Comparison of ENCODE assay signal across 17 cellular contexts in the genomic region with DNA sequence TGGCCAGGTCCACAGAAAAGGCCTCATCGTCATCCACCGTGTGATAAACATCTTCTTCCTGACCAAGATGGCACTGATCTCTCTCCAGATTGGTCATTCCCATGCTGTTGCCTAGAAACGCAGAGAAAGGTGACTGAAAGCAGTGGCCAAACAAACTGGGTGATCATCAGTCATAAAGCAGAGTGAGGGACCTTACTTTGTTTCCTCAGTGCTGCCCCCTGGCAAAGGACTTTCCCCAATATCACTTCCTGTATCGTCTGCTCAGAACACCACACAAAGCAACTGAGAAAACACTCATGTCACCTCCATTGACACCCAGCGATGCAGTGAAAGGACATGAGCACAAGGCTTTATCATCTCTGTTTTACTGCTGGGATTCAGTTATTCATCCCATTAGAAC. TPM values are rescaled to one million over a fixed set of nuclear protein-coding genes. Genes with fewer than 3 reads are reported as not detected.
A peak's percentile ranks its signal among the peaks of the same experiment; 100 is the strongest.
DNase-seq lines count a peak whose midpoint lies in the region; ATAC-seq, FAIRE-seq and TF ChIP-seq lines count a peak whose summit lies in the region.
"Had no signal": no experiment of that assay in that cellular context is flagged by ENCODE, and none has a peak within 500 bp of the region (broad histone marks: within the 10 kb centered on the region; RNA-seq: fewer than 3 reads in every experiment).

No MANE protein-coding gene starts in this region.

- H3K4me1 ChIP-seq in astrocyte (ENCODE audit: insufficient read depth, low read length), result no peaks in the 10 kb centered on the region
- H3K4me1 ChIP-seq: gastrocnemius medialis, left lung had no signal

- H3K27ac Mint-ChIP-seq in astrocyte (ENCODE audit: unreplicated experiment) (no peak overlapping the region), neural crest cell (ENCODE audit: unreplicated experiment) (peak overlapping the region; percentile 38)
- H3K27ac Mint-ChIP-seq: activated naive CD4-positive, alpha-beta T cell treated with anti-CD3 and anti-CD28 coated beads, Interleukin-2, amount 50 U/mL, for 24 hours; nephron progenitor cell; T-helper 1 cell treated with Interleukin-12 subunit alpha and Interleukin-12 subunit beta and Interleukin-4 antibody, amounts not matched to agents 30 μg/mL and 1 μg/mL, for 36 hours; type B pancreatic cell had no signal

- FAIRE-seq in astrocyte (lab: Jason Lieb, UNC), result no peak

- H3K27me3 Mint-ChIP-seq in astrocyte (ENCODE audit: low read depth, unreplicated experiment) (no peaks in the 10 kb centered on the region), neural crest cell (ENCODE audit: low read depth) (no peaks in the 10 kb centered on the region)
- H3K27me3 Mint-ChIP-seq: activated naive CD4-positive, alpha-beta T cell treated with anti-CD3 and anti-CD28 coated beads, Interleukin-2, amount 50 U/mL, for 24 hours; type B pancreatic cell had no signal

- H3K4me3 ChIP-seq in LNCaP clone FGC (ENCODE audit: low read depth, low read length), result no peak overlapping the region
- H3K4me3 ChIP-seq in astrocyte (ENCODE audit: insufficient read depth, low read depth, low read length), result no peak overlapping the region
- H3K4me3 ChIP-seq: gastrocnemius medialis, left lung, smooth muscle cell had no signal

- H3K9me3 Mint-ChIP-seq in astrocyte (ENCODE audit: unreplicated experiment), result no peaks in the 10 kb centered on the region
- H3K9me3 Mint-ChIP-seq in neural crest cell, result no peaks in the 10 kb centered on the region
- H3K9me3 Mint-ChIP-seq: activated naive CD4-positive, alpha-beta T cell treated with anti-CD3 and anti-CD28 coated beads, Interleukin-2, amount 50 U/mL, for 24 hours; nephron progenitor cell; T-helper 1 cell treated with Interleukin-12 subunit alpha and Interleukin-12 subunit beta and Interleukin-4 antibody, amounts not matched to agents 30 μg/mL and 1 μg/mL, for 36 hours; type B pancreatic cell had no signal

- no peaks in the 10 kb centered on the region for H3K36me3 ChIP-seq in astrocyte (ENCODE audit: insufficient read depth, low read length)
- H3K36me3 ChIP-seq: gastrocnemius medialis had no signal

- H3K27ac ChIP-seq in astrocyte (ENCODE audit: low read depth, low read length), result no peak overlapping the region
- H3K27ac ChIP-seq: gastrocnemius medialis, left lung had no signal

- H3K36me3 Mint-ChIP-seq in astrocyte (ENCODE audit: low read depth, unreplicated experiment), result peaks cover 9% of the 10 kb centered on the region
- no peaks in the 10 kb centered on the region for H3K36me3 Mint-ChIP-seq in neural crest cell (ENCODE audit: low read depth)
- H3K36me3 Mint-ChIP-seq: activated naive CD4-positive, alpha-beta T cell treated with anti-CD3 and anti-CD28 coated beads, Interleukin-2, amount 50 U/mL, for 24 hours; type B pancreatic cell had no signal

- H3K9ac ChIP-seq in astrocyte (ENCODE audit: low read length), result no peak overlapping the region

- H2AFZ ChIP-seq in astrocyte (ENCODE audit: low read depth, low read length), result no peak overlapping the region

- no peaks in the 10 kb centered on the region for H3K27me3 ChIP-seq in astrocyte (ENCODE audit: insufficient read depth, low read length)
- H3K27me3 ChIP-seq: gastrocnemius medialis, left lung had no signal

- H4K20me1 ChIP-seq in astrocyte (ENCODE audit: insufficient read depth, low read length), result no peaks in the 10 kb centered on the region

- TF ChIP-seq CTCF in LNCaP clone FGC (IDR thresholded peaks at IDR 0.05; ENCODE audit: control insufficient read depth, extremely low read depth, insufficient read depth), result 0 out of 2 replicates have a peak, but pooled peaks have one; percentile 7
- TF ChIP-seq CTCF in astrocyte (IDR thresholded peaks at IDR 0.05; ENCODE audit: insufficient read depth, low read depth, low read length), result peak; percentile 6
- peak; percentile 25 for TF ChIP-seq CTCF in neural crest cell (conservative IDR thresholded peaks at IDR 0.05)

- ATAC-seq in GM21737 (IDR thresholded peaks at IDR 0.05; ENCODE audit: unreplicated experiment) (no peak), HG03097 (IDR thresholded peaks at IDR 0.05; ENCODE audit: low FRiP score, unreplicated experiment) (no peak)
- ATAC-seq: gastrocnemius medialis, left lung had no signal

- H3K4me2 ChIP-seq in astrocyte (ENCODE audit: low read length), result no peak overlapping the region
- H3K4me2 ChIP-seq: smooth muscle cell had no signal

- H3K4me1 Mint-ChIP-seq in astrocyte (ENCODE audit: low read depth, unreplicated experiment) (no peaks in the 10 kb centered on the region), neural crest cell (peaks cover 5% of the 10 kb centered on the region)
- H3K4me1 Mint-ChIP-seq: activated naive CD4-positive, alpha-beta T cell treated with anti-CD3 and anti-CD28 coated beads, Interleukin-2, amount 50 U/mL, for 24 hours; nephron progenitor cell had no signal

- H3K9me3 ChIP-seq in astrocyte (ENCODE audit: insufficient read depth, low read depth, low read length), result no peaks in the 10 kb centered on the region
- H3K9me3 ChIP-seq: gastrocnemius medialis, left lung had no signal

- H3K4me3 Mint-ChIP-seq in astrocyte (ENCODE audit: unreplicated experiment), result no peak overlapping the region
- no peak overlapping the region for H3K4me3 Mint-ChIP-seq in neural crest cell
- H3K4me3 Mint-ChIP-seq: activated naive CD4-positive, alpha-beta T cell treated with anti-CD3 and anti-CD28 coated beads, Interleukin-2, amount 50 U/mL, for 24 hours; nephron progenitor cell; T-helper 1 cell treated with Interleukin-12 subunit alpha and Interleukin-12 subunit beta and Interleukin-4 antibody, amounts not matched to agents 30 μg/mL and 1 μg/mL, for 36 hours; type B pancreatic cell had no signal

- DNase-seq in DMS153 (lab: John Stamatoyannopoulos, UW) (peak; percentile 31), DMS153 treated with DMSO at 0.1 percent for 48 hours (lab: John Stamatoyannopoulos, UW; ENCODE audit: unreplicated experiment) (no peak), LNCaP clone FGC (ENCODE audit: low read depth) (no peak), astrocyte (ENCODE audit: low read depth) (no peak), neural crest cell (ENCODE audit: low read depth, low spot score) (no peak), germinal center (ENCODE audit: low spot score) (no peak)
- DNase-seq: cortex of kidney, gastrocnemius medialis, left lung, NCI-H1105 treated with DMSO at 0.1 percent for 48 hours, nephron progenitor cell had no signal

- H3K79me2 ChIP-seq in astrocyte (ENCODE audit: insufficient read depth, low read length), result no peaks in the 10 kb centered on the region

RNA-seq across cellular contexts. Expression of a gene that starts 40.0 kb away (rescaled TPM):
- total RNA-seq in astrocyte (198 and 200 TPM in 2 replicates), neural crest cell (106 and 110 TPM in 2 replicates)
